ENCODE assay signal across 1 cellular context in the genomic region with DNA sequence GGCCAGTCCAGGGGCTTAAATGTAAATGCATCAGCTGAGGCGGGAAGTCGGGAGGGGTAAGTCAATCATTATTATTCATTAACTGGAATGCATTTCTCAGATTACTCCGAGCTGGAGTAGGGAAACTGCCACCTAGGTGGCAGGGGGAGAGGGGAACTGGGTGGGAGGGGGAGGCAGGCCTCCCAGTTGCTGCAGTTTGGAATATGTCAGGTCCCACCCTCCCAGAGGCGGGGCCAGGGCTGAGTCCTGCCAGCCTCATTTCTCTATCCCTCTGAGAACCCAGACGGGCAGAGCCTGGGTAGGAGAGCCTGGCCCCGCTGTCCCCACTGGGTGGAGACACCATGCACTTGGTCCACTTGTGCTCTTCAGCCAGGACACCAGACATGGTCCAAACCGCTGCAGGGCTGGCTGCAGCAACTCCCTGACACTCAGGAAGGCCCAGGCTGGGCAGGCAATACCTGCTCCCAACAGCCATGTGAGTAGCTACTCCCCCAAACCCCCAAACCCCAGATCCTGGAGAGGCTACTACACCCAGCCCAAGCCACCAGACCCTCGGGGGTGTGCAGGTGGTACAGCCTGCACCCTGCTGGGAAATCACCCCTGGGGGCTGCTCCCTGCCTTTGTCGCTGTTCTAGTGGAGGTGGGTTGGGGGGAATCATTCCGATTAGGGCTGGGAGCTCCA.
A peak's percentile ranks its signal among the peaks of the same experiment; 100 is the strongest.
TF ChIP-seq lines count a peak whose summit lies in the region.

GPBAR1 (plus strand) TSS at position 274 of the 682 bp plus-strand sequence. CDS start 1,710 bp downstream, outside the sequence.

TF ChIP-seq in H1, 55 proteins besides CTCF, POLR2A, EP300 and RAD21 (continued from another document):
- TF ChIP-seq HDAC2 (IDR thresholded peaks at IDR 0.05; ENCODE audit: borderline replicate concordance in 1 of 2, low read depth in 2 of 2, low read length in 2 of 2) = no peak
- no peak for TF ChIP-seq RBBP5 (IDR thresholded peaks at IDR 0.05; ENCODE audit: borderline replicate concordance, low read depth, low read length)
- no peak for TF ChIP-seq EZH2 (IDR thresholded peaks at IDR 0.05; ENCODE audit: low read depth, low read length, severe bottlenecking)
- TF ChIP-seq SIN3A (conservative IDR thresholded peaks at IDR 0.05 in 1 of 2, IDR thresholded peaks at IDR 0.05 in 1 of 2; ENCODE audit: low read depth in 1 of 2, low read length in 2 of 2) = peak in 1 of 2 experiments; percentile 57; a peak in 2 of 4 replicates
- TF ChIP-seq TAF1 (IDR thresholded peaks at IDR 0.05; ENCODE audit: low read depth, low read length) = 0 out of 2 replicates have a peak, but pooled peaks have one; percentile 23
- no peak for TF ChIP-seq CREB1 (IDR thresholded peaks at IDR 0.05)
